In the genomic region with DNA sequence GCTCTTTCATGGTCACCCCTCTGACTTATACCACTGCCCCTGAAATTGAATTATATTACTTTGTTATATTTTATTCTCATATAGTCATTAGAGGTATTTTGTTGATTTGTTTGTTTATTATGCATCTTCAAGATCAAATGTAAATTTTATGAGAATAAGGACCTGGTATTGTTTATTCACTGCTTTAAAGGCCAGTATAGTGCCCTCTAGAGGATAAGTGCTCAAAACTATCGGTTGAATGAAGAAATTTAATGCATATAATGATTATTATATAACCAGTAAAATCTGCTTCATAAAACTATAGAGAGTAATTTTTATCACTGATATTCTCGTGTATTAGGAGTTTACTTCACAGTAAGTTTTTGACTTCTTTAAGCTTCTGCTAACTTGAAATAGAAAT, we compare ENCODE assay signal across 16 cellular contexts.
DNase-seq lines count a peak whose midpoint lies in the region; ATAC-seq and TF ChIP-seq lines count a peak whose summit lies in the region.
"Had no signal": no experiment of that assay in that cellular context is flagged by ENCODE, and none has a peak within 500 bp of the region (broad histone marks: within the 10 kb centered on the region; RNA-seq: fewer than 3 reads in every experiment).

No MANE protein-coding gene starts in this region.

- BruUV-seq in HCT116 (replicated peaks; lab: Mats Ljungman, UMichigan): no TSS peak

- H3K27me3 ChIP-seq in AG04450 (ENCODE audit: control insufficient read depth, insufficient read depth, low read length) (no peaks in the 10 kb centered on the region), HCT116 (ENCODE audit: insufficient read depth, low read length) (no peaks in the 10 kb centered on the region), OCI-LY3 (ENCODE audit: low read depth, low read length) (no peaks in the 10 kb centered on the region), upper lobe of left lung (no peaks in the 10 kb centered on the region), aorta (ENCODE audit: control insufficient read depth in 1 of 2, insufficient read depth in 2 of 2, low read length in 1 of 2) (no peaks in the 10 kb centered on the region)
- H3K27me3 ChIP-seq: adrenal gland, BLaER1 had no signal

- H3K36me3 ChIP-seq in HCT116 (ENCODE audit: control insufficient read depth in 1 of 2, insufficient read depth in 2 of 2, low read length in 2 of 2) (no peaks in the 10 kb centered on the region), OCI-LY3 (replicated peaks; ENCODE audit: low read depth, low read length) (no peaks in the 10 kb centered on the region), upper lobe of left lung (no peaks in the 10 kb centered on the region), aorta (ENCODE audit: control insufficient read depth in 1 of 2, insufficient read depth in 2 of 2, low read length in 1 of 2) (no peaks in the 10 kb centered on the region)
- H3K36me3 ChIP-seq: adrenal gland, BLaER1 had no signal

- no peak for TF ChIP-seq POLR2A in HCT116 (IDR thresholded peaks at IDR 0.05; ENCODE audit: borderline replicate concordance, extremely low read depth, insufficient read depth, insufficient read length)
- TF ChIP-seq POLR2A in upper lobe of left lung (IDR thresholded peaks at IDR 0.05): no peak

- intact Hi-C loops in HCT116 (cut with micrococcal nuclease): no loop called here
- intact Hi-C loops in aorta (cut with DNase I): no loop called here

- no peak overlapping the region for H3K9ac ChIP-seq in HCT116 (ENCODE audit: low read length)
- no peak overlapping the region for H3K9ac ChIP-seq in OCI-LY3 (ENCODE audit: low read length)
- H3K9ac ChIP-seq: BLaER1 had no signal

- no peak for TF ChIP-seq EP300 in upper lobe of left lung (IDR thresholded peaks at IDR 0.05)

- RAD21 ChIA-PET in HCT116 (lab: Charles Lee; ENCODE audit: low non-redundant PET in 1 of 2, low total read pairs in 2 of 2, uncharacterized antibody in 2 of 2, unreplicated experiment in 2 of 2): no interaction called here

- TF ChIP-seq CTCF in AG04450 (IDR thresholded peaks at IDR 0.05; ENCODE audit: low read depth, low read length) (0 out of 2 replicates have a peak, but pooled peaks have one; percentile 13), HCT116 (IDR thresholded peaks at IDR 0.05 in 2 of 3, conservative IDR thresholded peaks at IDR 0.05 in 1 of 3; ENCODE audit: borderline replicate concordance in 1 of 3, insufficient read depth in 1 of 3, low read depth in 2 of 3, low read length in 2 of 3) (peak in 2 of 3 experiments; percentile 38 to 55; a peak in 3 of 6 replicates), OCI-LY3 (IDR thresholded peaks at IDR 0.05; ENCODE audit: low read depth, low read length) (peak; percentile 51), epithelial cell of esophagus (IDR thresholded peaks at IDR 0.05; ENCODE audit: insufficient read depth, low read depth, low read length, missing control alignments) (peak; percentile 47), upper lobe of left lung (IDR thresholded peaks at IDR 0.05) (no peak)

- TF ChIP-seq RAD21 in HCT116 (IDR thresholded peaks at IDR 0.05; ENCODE audit: low read depth): no peak

- H3K9me3 ChIP-seq in AG04450 (ENCODE audit: control insufficient read depth, insufficient read depth, low read length) (no peaks in the 10 kb centered on the region), HCT116 (ENCODE audit: control insufficient read depth in 1 of 2, insufficient read depth in 1 of 2, low read depth in 1 of 2, low read length in 2 of 2) (peaks cover 0 to 6% of the 10 kb centered on the region in 2 experiments; a peak in 1 of 4 replicates), OCI-LY3 (ENCODE audit: insufficient read depth, low read length) (no peaks in the 10 kb centered on the region), upper lobe of left lung (no peaks in the 10 kb centered on the region), aorta (ENCODE audit: control insufficient read depth, low read length) (no peaks in the 10 kb centered on the region)
- H3K9me3 ChIP-seq: adrenal gland, BLaER1 had no signal

- H2AFZ ChIP-seq in HCT116 (ENCODE audit: low read depth, low read length, poor library complexity, severe bottlenecking): no peak overlapping the region
- no peak overlapping the region for H2AFZ ChIP-seq in OCI-LY3 (ENCODE audit: low read depth, low read length)

- H3K4me2 ChIP-seq in HCT116 (ENCODE audit: low read length) (no peak overlapping the region), OCI-LY3 (ENCODE audit: low read length) (no peak overlapping the region)
- H3K4me2 ChIP-seq: BLaER1 had no signal

- 46 to 52% methylated on average over 2 of the region's 2 CpGs for WGBS in upper lobe of left lung, 2 donors
- WGBS in aorta, 2 donors: 62 to 70% methylated on average over 2 of the region's 2 CpGs

- no peak overlapping the region for H3K27ac ChIP-seq in AG04450 (ENCODE audit: low read depth, low read length)
- no peak overlapping the region for H3K27ac ChIP-seq in HCT116 (ENCODE audit: low read depth, low read length)
- no peak overlapping the region for H3K27ac ChIP-seq in OCI-LY3 (ENCODE audit: low read length)
- no peak overlapping the region for H3K27ac ChIP-seq in upper lobe of left lung
- H3K27ac ChIP-seq in aorta (ENCODE audit: low read depth in 1 of 2, low read length in 2 of 2): no peak overlapping the region
- H3K27ac ChIP-seq: adrenal gland, BLaER1 had no signal

- H3K4me3 ChIP-seq in AG04450 (ENCODE audit: low read depth, low read length) (no peak overlapping the region), HCT116 (replicated peaks in 1 of 2; ENCODE audit: low read depth in 1 of 2, low read length in 2 of 2) (no peak overlapping the region), OCI-LY3 (ENCODE audit: low read length) (no peak overlapping the region), epithelial cell of esophagus (ENCODE audit: low read length) (no peak overlapping the region), upper lobe of left lung (no peak overlapping the region), aorta (ENCODE audit: low read length in 2 of 2) (no peak overlapping the region)
- H3K4me3 ChIP-seq: adrenal gland, BLaER1 had no signal

- H4K20me1 ChIP-seq in HCT116 (ENCODE audit: insufficient read depth) (no peaks in the 10 kb centered on the region; the same call in 1 of the 2 replicates), OCI-LY3 (ENCODE audit: insufficient read depth, low read length) (no peaks in the 10 kb centered on the region)
- H4K20me1 ChIP-seq: BLaER1 had no signal

- POLR2A ChIA-PET in AG04450 (lab: Yijun Ruan, JAX) (no interaction called here), HCT116 (lab: Charles Lee) (no interaction called here)

- ATAC-seq in HCT116 (no peak), upper lobe of left lung (ENCODE audit: low FRiP score in 2 of 2) (no peak), aorta (ENCODE audit: low FRiP score) (no peak)

- no peaks in the 10 kb centered on the region for H3K4me1 ChIP-seq in HCT116 (ENCODE audit: control insufficient read depth in 1 of 2, insufficient read depth in 2 of 2, low read length in 2 of 2)
- H3K4me1 ChIP-seq in OCI-LY3 (ENCODE audit: low read length): peaks cover 11% of the 10 kb centered on the region
- H3K4me1 ChIP-seq in upper lobe of left lung: no peaks in the 10 kb centered on the region
- no peaks in the 10 kb centered on the region for H3K4me1 ChIP-seq in aorta (ENCODE audit: control insufficient read depth in 1 of 2, insufficient read depth in 2 of 2, low read length in 2 of 2)
- H3K4me1 ChIP-seq: adrenal gland, BLaER1 had no signal

- CTCF ChIA-PET in AG04450 (lab: Charles Lee): interaction anchor here (0.9 kb wide), 1 partner anchor 13 kb away, joined by 3 read pairs; no protein-coding TSS in a partner anchor
- CTCF ChIA-PET in HCT116 (lab: Charles Lee): no interaction called here

- DNase-seq in AG04450 (ENCODE audit: low read depth, low spot score) (no peak), HCT116 (ENCODE audit: low read depth, low spot score) (no peak), epithelial cell of esophagus (ENCODE audit: low read depth) (peak; percentile 17), NCI-H345 (lab: John Stamatoyannopoulos, UW) (no peak), middle frontal gyrus (ENCODE audit: extremely low spot score, low spot score) (no peak), upper lobe of left lung (no peak), aorta (no peak)
- DNase-seq: activated CD4-positive, alpha-beta T cell treated with anti-CD3 and anti-CD28 coated beads for 48 hours; activated T-cell treated with anti-CD3 and anti-CD28 coated beads, Interleukin-2, amount 50 U/mL, for 24 hours; adrenal gland; H7; naive B cell; NCI-H2029; T-helper 1 cell had no signal

- H3K79me2 ChIP-seq in HCT116 (ENCODE audit: insufficient read depth, low read length): no peaks in the 10 kb centered on the region
- no peaks in the 10 kb centered on the region for H3K79me2 ChIP-seq in OCI-LY3 (ENCODE audit: low read length)

- H3K9me2 ChIP-seq in HCT116 (ENCODE audit: insufficient read depth): no peaks in the 10 kb centered on the region

TF ChIP-seq in HCT116, 20 proteins besides CTCF, POLR2A, EP300 and RAD21 (continues in another document):
- TF ChIP-seq POLR2AphosphoS5 (IDR thresholded peaks at IDR 0.05; ENCODE audit: low read depth, low read length) (no peak), ZNF274 (IDR thresholded peaks at IDR 0.05; ENCODE audit: low read depth, low read length) (no peak), TCF7L2 (IDR thresholded peaks at IDR 0.05; ENCODE audit: borderline replicate concordance, extremely low read depth, insufficient read depth, insufficient read length) (no peak), EZH2 (IDR thresholded peaks at IDR 0.05) (no peak), FOSL1 (IDR thresholded peaks at IDR 0.05; ENCODE audit: low read depth) (no peak)

Comparison
In these comparisons a context has a peak if more than half of its experiments do, and no peak if none do; other contexts are left out.
1. CTCF ChIP-seq: peak in AG04450 (single experiment), HCT116 (2 of 3), OCI-LY3 (single experiment) and epithelial cell of esophagus (single experiment); none in upper lobe of left lung (0 of 6).